16 cellular contexts compared by ENCODE assay signal in genomic region chr5:154837009-154837881, GRCh38. TPM values are rescaled to one million over a fixed set of nuclear protein-coding genes. Genes with fewer than 3 reads are reported as not detected.
DNase-seq lines count a peak whose midpoint lies in the region; ATAC-seq and TF ChIP-seq lines count a peak whose summit lies in the region.
"Had no signal": no experiment of that assay in that cellular context is flagged by ENCODE, and none has a peak within 500 bp of the region (broad histone marks: within the 10 kb centered on the region; RNA-seq: fewer than 3 reads in every experiment).

No MANE protein-coding gene starts in this region.

- DNase-seq in Caco-2 (no peak), memory B cell (ENCODE audit: low spot score in 2 of 2) (no peak), sigmoid colon (peak; percentile 13), HAP-1 (ENCODE audit: low spot score in 2 of 2) (no peak), Kasumi-1 (lab: John Stamatoyannopoulos, UW) (no peak)
- no peak for DNase-seq in effector memory CD8-positive, alpha-beta T cell
- DNase-seq: C1 segment of cervical spinal cord, DMS 273 treated with DMSO at 0.1 percent for 48 hours, IMR-90, NCI-H1105 treated with DMSO at 0.1 percent for 48 hours, NCI-H1694 treated with DMSO at 0.1 percent for 48 hours, NCI-H2107, NCI-H2227 treated with DMSO at 0.1 percent for 48 hours, NCI-H524 had no signal

- no peaks in the 10 kb centered on the region for H3K27me3 ChIP-seq in Caco-2 (replicated peaks; ENCODE audit: control insufficient read depth, insufficient read depth, low read length)
- no peaks in the 10 kb centered on the region for H3K27me3 ChIP-seq in sigmoid colon
- no peaks in the 10 kb centered on the region for H3K27me3 ChIP-seq in HAP-1 (ENCODE audit: low read depth)

- H3K4me3 Mint-ChIP-seq in Caco-2 (ENCODE audit: unreplicated experiment) (peak overlapping the region; percentile 33), memory B cell (no peak overlapping the region)
- H3K4me3 Mint-ChIP-seq in effector memory CD8-positive, alpha-beta T cell: no peak overlapping the region

- H3K27me3 Mint-ChIP-seq in Caco-2 (ENCODE audit: insufficient read depth, unreplicated experiment): no peaks in the 10 kb centered on the region
- H3K27me3 Mint-ChIP-seq in effector memory CD8-positive, alpha-beta T cell: no peaks in the 10 kb centered on the region
- H3K27me3 Mint-ChIP-seq in memory B cell: no peaks in the 10 kb centered on the region

- H3K36me3 ChIP-seq in Caco-2 (ENCODE audit: control insufficient read depth, insufficient read depth, low read length) (no peaks in the 10 kb centered on the region), sigmoid colon (peaks cover 0 to 22% (median 0%) of the 10 kb centered on the region in 4 donors), HAP-1 (replicated peaks) (peaks cover 5% of the 10 kb centered on the region)

- H3K4me1 Mint-ChIP-seq in Caco-2 (ENCODE audit: low read depth, unreplicated experiment) (peaks cover 39% of the 10 kb centered on the region), memory B cell (no peaks in the 10 kb centered on the region)
- peaks cover 0 to 4% of the 10 kb centered on the region in 2 donors for H3K4me1 Mint-ChIP-seq in effector memory CD8-positive, alpha-beta T cell (ENCODE audit: low read depth in 2 of 2)

- H3K27ac ChIP-seq in sigmoid colon: peak overlapping the region in 3 of 4 donors; percentile 82 to 88 (median 85)

- POLR2A ChIA-PET in Caco-2 (lab: Charles Lee): no interaction called here

- H3K9me3 ChIP-seq in Caco-2 (no peaks in the 10 kb centered on the region), sigmoid colon (no peaks in the 10 kb centered on the region), HAP-1 (no peaks in the 10 kb centered on the region)

- CTCF ChIA-PET in Caco-2 (lab: Charles Lee): interaction anchor here (0.6 kb wide), 1 partner anchor 164 kb away, joined by 4 read pairs; no protein-coding TSS in a partner anchor

- in situ Hi-C loops in HAP-1 (cut with MboI; ENCODE audit: low sequenced_read_pairs): no loop called here

- BruUV-seq in Caco-2 (replicated peaks; lab: Mats Ljungman, UMichigan): no TSS peak

- WGBS in sigmoid colon, 2 donors: 46 to 81% methylated on average over 6 of the region's 6 CpGs

- no peak for TF ChIP-seq POLR2A in sigmoid colon (IDR thresholded peaks at IDR 0.05)

- H3K36me3 Mint-ChIP-seq in Caco-2 (ENCODE audit: insufficient read depth, unreplicated experiment) (peaks cover 27% of the 10 kb centered on the region), memory B cell (peaks cover 2% of the 10 kb centered on the region)
- peaks cover 19% of the 10 kb centered on the region for H3K36me3 Mint-ChIP-seq in effector memory CD8-positive, alpha-beta T cell (ENCODE audit: insufficient read depth)

- no peak for ATAC-seq in effector memory CD8-positive, alpha-beta T cell (replicated peaks)
- ATAC-seq in memory B cell (ENCODE audit: low read depth): no peak
- no peak for ATAC-seq in HG02642 (IDR thresholded peaks at IDR 0.05; ENCODE audit: poor library complexity, unreplicated experiment)

- no peaks in the 10 kb centered on the region for H3K9me3 Mint-ChIP-seq in Caco-2 (ENCODE audit: unreplicated experiment)
- H3K9me3 Mint-ChIP-seq in effector memory CD8-positive, alpha-beta T cell: no peaks in the 10 kb centered on the region
- no peaks in the 10 kb centered on the region for H3K9me3 Mint-ChIP-seq in memory B cell

- no peak for TF ChIP-seq EP300 in sigmoid colon (IDR thresholded peaks at IDR 0.05)

- H3K4me1 ChIP-seq in Caco-2 (peaks cover 37% of the 10 kb centered on the region), sigmoid colon (peaks cover 0 to 39% (median 37%) of the 10 kb centered on the region in 4 donors), HAP-1 (no peaks in the 10 kb centered on the region)

- H3K27ac Mint-ChIP-seq in Caco-2 (ENCODE audit: unreplicated experiment): peak overlapping the region; percentile 60
- H3K27ac Mint-ChIP-seq in effector memory CD8-positive, alpha-beta T cell: peak overlapping the region; percentile 35 to 36
- H3K27ac Mint-ChIP-seq in memory B cell: peak overlapping the region; percentile 24

- no peak overlapping the region for H3K4me3 ChIP-seq in Caco-2 (ENCODE audit: low read depth, low read length)
- H3K4me3 ChIP-seq in sigmoid colon: no peak overlapping the region
- H3K4me3 ChIP-seq in HAP-1: no peak overlapping the region

- intact Hi-C loops in Caco-2 (cut with micrococcal nuclease; ENCODE audit: unreplicated experiment): no loop called here
- intact Hi-C loops in sigmoid colon (cut with DNase I): no loop called here

- TF ChIP-seq CTCF in Caco-2 (IDR thresholded peaks at IDR 0.05; ENCODE audit: insufficient read depth in 1 of 2, low read depth in 1 of 2, low read length in 1 of 2, severe bottlenecking in 1 of 2, unreplicated experiment in 1 of 2): no peak
- TF ChIP-seq CTCF in sigmoid colon (IDR thresholded peaks at IDR 0.05): no peak

RNA-seq across cellular contexts. Expression of gene FAXDC2, which starts 13.2 kb away (rescaled TPM):
- total RNA-seq in Caco-2 (2022): 0.95 and 1.6 TPM in 2 replicates
- 100 to 1,000 TPM in 1 of 4 donors, 10 to 100 TPM in 3; 67.3 to 118 (median 90.6) TPM for total RNA-seq in sigmoid colon
- 10 to 100 TPM; 13.3 to 30.0 (median 19.4) TPM for polyA plus RNA-seq in sigmoid colon
- total RNA-seq: A673 had no signal

RNA-seq across cellular contexts. Expression of gene CNOT8, which starts 21.2 kb away (rescaled TPM):
- total RNA-seq in Caco-2 (2022): 38.1 and 41.2 TPM in 2 replicates
- 10 to 100 TPM; 51.8 to 80.6 (median 70.1) TPM for total RNA-seq in sigmoid colon
- polyA plus RNA-seq in sigmoid colon: 10 to 100 TPM; 51.6 to 53.5 (median 52.8) TPM

Comparison
In these comparisons a context has a peak if more than half of its experiments do, and no peak if none do; other contexts are left out.
1. RNA of gene FAXDC2, which starts 13.2 kb away (total RNA-seq): 67.3 to 118 TPM in sigmoid colon; 0.95 to 1.6 TPM in Caco-2; every median in the first group is over 10 times any median in the second.
2. Peak in every context shown above with its lines, with median percentiles within 50 percentile points of each other: H3K27ac Mint-ChIP-seq.